In genomic region chr1:18191037-18191867, GRCh38 we compare ENCODE assay signal across 1 cellular context.
TF ChIP-seq lines count a peak whose summit lies in the region.

No MANE protein-coding gene starts in this region.

TF ChIP-seq in GM23338, 12 proteins besides CTCF, POLR2A, EP300 and RAD21 (continued from another document):
- TF ChIP-seq ZNF462 (CRISPR knock-in tag; IDR thresholded peaks at IDR 0.05) (no peak), POLR2AphosphoS5 (IDR thresholded peaks at IDR 0.05; ENCODE audit: low read depth) (no peak), EZH2 (IDR thresholded peaks at IDR 0.05; ENCODE audit: low read depth, unreplicated experiment) (no peak), ETS1 (IDR thresholded peaks at IDR 0.05) (no peak), STAT1 (IDR thresholded peaks at IDR 0.05; ENCODE audit: unreplicated experiment) (no peak), NANOG (IDR thresholded peaks at IDR 0.05; ENCODE audit: borderline replicate concordance) (no peak), CREB1 (CRISPR knock-in tag; IDR thresholded peaks at IDR 0.05; ENCODE audit: low read depth) (no peak), ZNF114 (CRISPR knock-in tag; IDR thresholded peaks at IDR 0.05) (no peak)
